Comparison of ENCODE assay signal across 21 cellular contexts in the genomic region with DNA sequence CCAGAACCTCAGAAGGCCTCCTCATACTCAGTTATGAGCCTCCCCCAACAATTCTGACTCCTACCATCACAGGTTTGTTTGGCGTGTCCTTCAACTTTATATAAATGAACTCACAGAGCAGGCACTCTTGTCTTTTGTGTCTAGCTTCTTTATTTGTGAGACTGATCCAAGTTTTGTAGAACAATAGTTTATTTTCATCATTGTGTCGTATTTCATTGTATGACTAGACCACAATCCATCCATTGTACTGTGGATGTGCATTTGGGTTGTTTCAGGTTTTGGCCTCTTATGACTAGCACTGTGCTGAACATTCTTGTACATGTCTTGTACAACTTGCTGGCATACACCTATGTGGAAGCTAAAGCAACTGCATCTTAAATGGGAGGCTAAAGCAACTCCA.
"Had no signal": no experiment of that assay in that cellular context is flagged by ENCODE, and none has a peak within 500 bp of the region (broad histone marks: within the 10 kb centered on the region; RNA-seq: fewer than 3 reads in every experiment).

No MANE protein-coding gene starts in this region.

- H3K36me3 ChIP-seq: SJSA1 had no signal

- DNase-seq: KBM-7, MV-4-11, NCI-H1048, NCI-H1105, NCI-H1417 treated with DMSO at 0.1 percent for 48 hours, NCI-H187, NCI-H2029, NCI-H2081 treated with DMSO at 0.1 percent for 48 hours, NCI-H2171, NCI-H226, NCI-H446, NCI-H510A, NCI-H524 treated with DMSO at 0.1 percent for 48 hours, NCI-H69, NCI-H774, Right ventricle myocardium superior, RPMI8226, SIG-M5 had no signal

- FAIRE-seq: RCC 7860 had no signal

- H3K27ac ChIP-seq: SJSA1, SK-N-MC had no signal

- H3K4me1 ChIP-seq: SJSA1 had no signal

- H3K27me3 ChIP-seq: SJSA1 had no signal

- H3K4me3 ChIP-seq: SJSA1, SK-N-MC had no signal
